3 cellular contexts compared by ENCODE assay signal in genomic region chr17:80445152-80446110, GRCh38.
A peak's percentile ranks its signal among the peaks of the same experiment; 100 is the strongest.
TF ChIP-seq lines count a peak whose summit lies in the region.

No MANE protein-coding gene starts in this region.

TF ChIP-seq in A549, 52 proteins besides CTCF, POLR2A, EP300 and RAD21:
- TF ChIP-seq NFE2L2 (conservative IDR thresholded peaks at IDR 0.05; ENCODE audit: low read length), result no peak
- TF ChIP-seq MAZ (IDR thresholded peaks at IDR 0.05; ENCODE audit: borderline replicate concordance, low read depth, low read length), result no peak
- no peak for TF ChIP-seq GATA3 (IDR thresholded peaks at IDR 0.05; ENCODE audit: borderline replicate concordance)
- no peak for TF ChIP-seq RCOR1 (IDR thresholded peaks at IDR 0.05; ENCODE audit: low read depth, low read length)
- TF ChIP-seq ESRRA (IDR thresholded peaks at IDR 0.05; ENCODE audit: borderline replicate concordance, low read length), result no peak
- TF ChIP-seq RFX5 (IDR thresholded peaks at IDR 0.05), result no peak
TF ChIP-seq in A549: peak in this region for 0.

TF ChIP-seq in HEK293, 187 proteins besides CTCF, POLR2A, EP300 and RAD21:
- TF ChIP-seq ZFHX2 (tag by site-specific recombination; conservative IDR thresholded peaks at IDR 0.05) (0 out of 2 replicates have a peak, but pooled peaks have one; percentile 13), ZBTB17 (tag by site-specific recombination; IDR thresholded peaks at IDR 0.05) (peak; percentile 40; the same call in 1 of the 2 replicates), ZBTB20 (tag by site-specific recombination; IDR thresholded peaks at IDR 0.05) (peak; percentile 49; the same call in 1 of the 2 replicates), GLIS1 (tag by site-specific recombination; IDR thresholded peaks at IDR 0.05) (0 out of 2 replicates have a peak, but pooled peaks have one; percentile 22), ZNF600 (tag by site-specific recombination; IDR thresholded peaks at IDR 0.05) (peak; percentile 53; the same call in 1 of the 2 replicates), ZNF791 (tag by site-specific recombination; IDR thresholded peaks at IDR 0.05) (no peak), ZNF530 (tag by site-specific recombination; IDR thresholded peaks at IDR 0.05; ENCODE audit: low read depth) (no peak), WT1 (tag by site-specific recombination; IDR thresholded peaks at IDR 0.05) (no peak), ZBTB8A (tag by site-specific recombination; IDR thresholded peaks at IDR 0.05) (peak; percentile 34), ZIC2 (tag by site-specific recombination; IDR thresholded peaks at IDR 0.05) (peak; percentile 47; the same call in 1 of the 2 replicates), GLI2 (tag by site-specific recombination; IDR thresholded peaks at IDR 0.05; ENCODE audit: borderline replicate concordance, low read depth) (no peak), TSHZ1 (tag by site-specific recombination; IDR thresholded peaks at IDR 0.05; ENCODE audit: borderline replicate concordance) (no peak), SETDB1 (IDR thresholded peaks at IDR 0.05; ENCODE audit: insufficient read length, low read length) (no peak), ZNF280C (tag by site-specific recombination; IDR thresholded peaks at IDR 0.05) (no peak)

TF ChIP-seq in H1, 55 proteins besides CTCF, POLR2A, EP300 and RAD21:
- TF ChIP-seq TBP (IDR thresholded peaks at IDR 0.05; ENCODE audit: low read depth, low read length) (no peak), SIX5 (IDR thresholded peaks at IDR 0.05; ENCODE audit: low read depth, low read length) (no peak), GABPA (IDR thresholded peaks at IDR 0.05; ENCODE audit: borderline replicate concordance, insufficient read depth, low read length) (no peak), BRCA1 (IDR thresholded peaks at IDR 0.05; ENCODE audit: low read depth, low read length) (no peak), RFX5 (IDR thresholded peaks at IDR 0.05; ENCODE audit: borderline replicate concordance, low read depth, low read length) (no peak), CHD7 (IDR thresholded peaks at IDR 0.05; ENCODE audit: insufficient replicate concordance, low read length) (no peak), PHF8 (conservative IDR thresholded peaks at IDR 0.05; ENCODE audit: low read depth, low read length) (no peak), MAX (IDR thresholded peaks at IDR 0.05) (no peak), RBBP5 (IDR thresholded peaks at IDR 0.05; ENCODE audit: borderline replicate concordance, low read depth, low read length) (no peak), SP4 (IDR thresholded peaks at IDR 0.05; ENCODE audit: low read length) (no peak), NANOG (IDR thresholded peaks at IDR 0.05; ENCODE audit: insufficient read depth, low read depth, low read length, poor library complexity, severe bottlenecking) (no peak), TCF12 (IDR thresholded peaks at IDR 0.05; ENCODE audit: low read depth, low read length) (no peak), ASH2L (IDR thresholded peaks at IDR 0.05; ENCODE audit: low read length) (no peak), CTBP2 (IDR thresholded peaks at IDR 0.05; ENCODE audit: borderline replicate concordance, insufficient read depth, insufficient read length, low read length) (no peak), NRF1 (IDR thresholded peaks at IDR 0.05; ENCODE audit: low read depth, low read length) (no peak), SIRT6 (IDR thresholded peaks at IDR 0.05; ENCODE audit: low read length) (no peak), BCL11A (IDR thresholded peaks at IDR 0.05; ENCODE audit: low read depth in 2 of 2, low read length in 2 of 2) (no peak), CEBPB (IDR thresholded peaks at IDR 0.05; ENCODE audit: low read depth, low read length) (no peak), TAF7 (optimal IDR thresholded peaks at IDR 0.05; ENCODE audit: borderline replicate concordance, low read depth, low read length) (no peak), EZH2 (IDR thresholded peaks at IDR 0.05; ENCODE audit: low read depth, low read length, severe bottlenecking) (no peak)
